1 cellular context compared by ENCODE assay signal in genomic region chr6:108671790-108672189, GRCh38.
TF ChIP-seq lines count a peak whose summit lies in the region.

No MANE protein-coding gene starts in this region.

TF ChIP-seq in HepG2, 621 proteins besides CTCF, POLR2A, EP300 and RAD21 (continued from another document):
- TF ChIP-seq ZNF597 (CRISPR knock-in tag; IDR thresholded peaks at IDR 0.05) (no peak), REXO4 (CRISPR knock-in tag; IDR thresholded peaks at IDR 0.05; ENCODE audit: borderline replicate concordance) (no peak), CBX2 (IDR thresholded peaks at IDR 0.05; ENCODE audit: low read depth, low read length) (no peak), CBX2 (CRISPR knock-in tag; IDR thresholded peaks at IDR 0.05; ENCODE audit: low read depth) (no peak), MBNL3 (CRISPR knock-in tag; conservative IDR thresholded peaks at IDR 0.05) (no peak), ZNF639 (CRISPR knock-in tag; conservative IDR thresholded peaks at IDR 0.05) (no peak), ZBTB7B (CRISPR knock-in tag; IDR thresholded peaks at IDR 0.05) (no peak), NRL (CRISPR knock-in tag; IDR thresholded peaks at IDR 0.05; ENCODE audit: borderline replicate concordance) (no peak), PHF20 (CRISPR knock-in tag; IDR thresholded peaks at IDR 0.05) (no peak), ZNF773 (CRISPR knock-in tag; IDR thresholded peaks at IDR 0.05; ENCODE audit: borderline replicate concordance) (no peak), ZNF205 (CRISPR knock-in tag; IDR thresholded peaks at IDR 0.05) (no peak), SRSF9 (IDR thresholded peaks at IDR 0.05; ENCODE audit: borderline replicate concordance, insufficient read depth, low read depth, low read length, poor library complexity, severe bottlenecking) (no peak), ZBTB42 (CRISPR knock-in tag; IDR thresholded peaks at IDR 0.05) (no peak)
